8 cellular contexts compared by ENCODE assay signal in genomic region chr10:103854265-103854686, GRCh38. TPM values are rescaled to one million over a fixed set of nuclear protein-coding genes. Genes with fewer than 3 reads are reported as not detected.
DNase-seq lines count a peak whose midpoint lies in the region; ATAC-seq, FAIRE-seq and TF ChIP-seq lines count a peak whose summit lies in the region.

No MANE protein-coding gene starts in this region.

- H3K4me3 ChIP-seq in fibroblast of villous mesenchyme (ENCODE audit: low read depth, low read length) = peak overlapping the region; percentile 60

- TF ChIP-seq POLR2A in GM12891 (IDR thresholded peaks at IDR 0.05; ENCODE audit: low read depth, low read length) = no peak

- peak; percentile 20 for FAIRE-seq in GM12891 (lab: Jason Lieb, UNC)

- peak; percentile 4 for ATAC-seq in SK-N-SH treated with all-trans-retinoic acid at 6 μM for 48 hours

- intact Hi-C loops in posterior vena cava (cut with DNase I) = loop anchor here in 1 of 2 donors (10.0 kb wide), 1 partner anchor 259 kb away; no protein-coding TSS in a partner anchor

- TF ChIP-seq CTCF in fibroblast of villous mesenchyme (IDR thresholded peaks at IDR 0.05; ENCODE audit: insufficient read depth, low read depth, low read length) = no peak

- no peak for DNase-seq in GM12891 (ENCODE audit: insufficient read length, low spot score)
- DNase-seq in fibroblast of villous mesenchyme (ENCODE audit: low read depth) = no peak
- DNase-seq in posterior vena cava (ENCODE audit: low spot score) = peak; percentile 37
- no peak for DNase-seq in activated gamma-delta T cell treated with Interleukin-2 at 50 U/mL for 16 hours
- DNase-seq in NCI-H1092 (lab: John Stamatoyannopoulos, UW) = no peak
- DNase-seq in GM19240 (ENCODE audit: insufficient read length, low spot score) = no peak
- DNase-seq in epidermal melanocyte (ENCODE audit: insufficient read length, low spot score) = no peak

TF ChIP-seq in GM12891, 5 proteins besides CTCF, POLR2A, EP300 and RAD21:
- no peak for TF ChIP-seq PAX5 (IDR thresholded peaks at IDR 0.05; ENCODE audit: insufficient read depth, low read length, severe bottlenecking)
- TF ChIP-seq SPI1 (IDR thresholded peaks at IDR 0.05; ENCODE audit: low read depth, low read length) = peak; percentile 26; the same call in 1 of the 2 replicates

TF ChIP-seq in SK-N-SH treated with all-trans-retinoic acid at 6 μM for 48 hours, 23 proteins besides CTCF, POLR2A, EP300 and RAD21:
- TF ChIP-seq GLIS3 (CRISPR knock-in tag; IDR thresholded peaks at IDR 0.05) (no peak), PPARA (CRISPR knock-in tag; IDR thresholded peaks at IDR 0.05; ENCODE audit: borderline replicate concordance) (no peak), ARNTL (CRISPR knock-in tag; IDR thresholded peaks at IDR 0.05; ENCODE audit: borderline replicate concordance, low read depth) (no peak), CSRNP3 (CRISPR knock-in tag; IDR thresholded peaks at IDR 0.05) (no peak), RARB (CRISPR knock-in tag; IDR thresholded peaks at IDR 0.05) (no peak), POU6F1 (CRISPR knock-in tag; IDR thresholded peaks at IDR 0.05; ENCODE audit: borderline replicate concordance, low read depth) (no peak), OSR1 (CRISPR knock-in tag; IDR thresholded peaks at IDR 0.05) (no peak), CSDC2 (CRISPR knock-in tag; IDR thresholded peaks at IDR 0.05) (no peak), SNAI2 (CRISPR knock-in tag; IDR thresholded peaks at IDR 0.05) (no peak), PATZ1 (CRISPR knock-in tag; IDR thresholded peaks at IDR 0.05; ENCODE audit: borderline replicate concordance) (no peak), ZC3H10 (CRISPR knock-in tag; IDR thresholded peaks at IDR 0.05) (no peak), TSHZ2 (CRISPR knock-in tag; IDR thresholded peaks at IDR 0.05) (no peak), CREB5 (CRISPR knock-in tag; IDR thresholded peaks at IDR 0.05; ENCODE audit: low read depth) (no peak), ZNF565 (CRISPR knock-in tag; conservative IDR thresholded peaks at IDR 0.05; ENCODE audit: low read depth) (no peak), TOX (CRISPR knock-in tag; IDR thresholded peaks at IDR 0.05; ENCODE audit: borderline replicate concordance) (no peak)
TF ChIP-seq in SK-N-SH treated with all-trans-retinoic acid at 6 μM for 48 hours: peak in this region for 0.

RNA-seq across cellular contexts. Expression of gene SH3PXD2A, which starts 1.1 kb away (rescaled TPM):
- polyA plus RNA-seq in GM12891 (2012; ENCODE audit: low read depth, missing spikeins) = 3.3 TPM
- total RNA-seq in fibroblast of villous mesenchyme = 58.3 and 64.4 TPM in 2 replicates
- 10 to 100 TPM; 62.6 to 93.6 TPM for total RNA-seq in posterior vena cava
